Comparison of ENCODE assay signal across 16 cellular contexts in genomic region chr12:17148706-17149105, GRCh38.
"Had no signal": no experiment of that assay in that cellular context is flagged by ENCODE, and none has a peak within 500 bp of the region (broad histone marks: within the 10 kb centered on the region; RNA-seq: fewer than 3 reads in every experiment).

No MANE protein-coding gene starts in this region.

- H3K27me3 ChIP-seq: dorsolateral prefrontal cortex, esophagus squamous epithelium, right atrium auricular region, thyroid gland had no signal

- H3K9me3 ChIP-seq: lower lobe of right lung, thyroid gland had no signal

- DNase-seq: activated CD4-positive, alpha-beta T cell treated with anti-CD3 and anti-CD28 coated beads, Interleukin-2, amount 10 ng/mL, durations not matched to agents 7 days and 5 days; activated CD4-positive, CD25-positive, alpha-beta regulatory T cell; activated CD8-positive, alpha-beta memory T cell treated with anti-CD3 and anti-CD28 coated beads for 24 hours; activated naive CD4-positive, alpha-beta T cell treated with anti-CD3 and anti-CD28 coated beads for 36 hours; dorsolateral prefrontal cortex; esophagus squamous epithelium; foreskin fibroblast; immature natural killer cell; left cardiac atrium; lower lobe of right lung; midbrain; naive B cell; nucleus accumbens; small intestine; thyroid gland had no signal

- H3K27ac ChIP-seq: dorsolateral prefrontal cortex, esophagus squamous epithelium, lower lobe of right lung, right atrium auricular region, thyroid gland had no signal

- H3K4me1 ChIP-seq: esophagus squamous epithelium, lower lobe of right lung, right atrium auricular region, thyroid gland had no signal

- H3K36me3 ChIP-seq: esophagus squamous epithelium, lower lobe of right lung, right atrium auricular region, thyroid gland had no signal

- H3K4me3 ChIP-seq: dorsolateral prefrontal cortex, esophagus squamous epithelium, lower lobe of right lung, right atrium auricular region, thyroid gland had no signal
